In genomic region chr9:121743441-121744001, GRCh38 we compare ENCODE assay signal across 1 cellular context.
TF ChIP-seq lines count a peak whose summit lies in the region.

No MANE protein-coding gene starts in this region.

TF ChIP-seq in K562, 482 proteins besides CTCF, POLR2A, EP300 and RAD21 (continued from another document):
- TF ChIP-seq ZFP91 (CRISPR knock-in tag; IDR thresholded peaks at IDR 0.05): peak; percentile 81
